In genomic region chr2:25557179-25558036, GRCh38 we compare ENCODE assay signal across 13 cellular contexts.
DNase-seq lines count a peak whose midpoint lies in the region; ATAC-seq and TF ChIP-seq lines count a peak whose summit lies in the region.
"Had no signal": no experiment of that assay in that cellular context is flagged by ENCODE, and none has a peak within 500 bp of the region (broad histone marks: within the 10 kb centered on the region; RNA-seq: fewer than 3 reads in every experiment).

No MANE protein-coding gene starts in this region.

- H3K27me3 ChIP-seq in DOHH2 (ENCODE audit: control insufficient read depth, low read length) (no peaks in the 10 kb centered on the region), HUES6 (ENCODE audit: control insufficient read depth, insufficient read depth, low read length) (no peaks in the 10 kb centered on the region), WERI-Rb-1 (ENCODE audit: insufficient read depth, low read depth, severe bottlenecking) (no peaks in the 10 kb centered on the region)
- H3K27me3 ChIP-seq: right lobe of liver, SJCRH30 had no signal

- H3K36me3 Mint-ChIP-seq in effector memory CD8-positive, alpha-beta T cell (ENCODE audit: insufficient read depth) = no peaks in the 10 kb centered on the region

- H3K4me2 ChIP-seq in DOHH2 (ENCODE audit: low read length) = peak overlapping the region; percentile 49

- TF ChIP-seq CTCF in DOHH2 (IDR thresholded peaks at IDR 0.05; ENCODE audit: low read depth, low read length, poor library complexity, severe bottlenecking) (no peak), WERI-Rb-1 (IDR thresholded peaks at IDR 0.05; ENCODE audit: low read depth, low read length) (no peak)

- H3K4me3 Mint-ChIP-seq in effector memory CD8-positive, alpha-beta T cell = no peak overlapping the region

- peaks cover 8% of the 10 kb centered on the region for H3F3A ChIP-seq in DOHH2 (ENCODE audit: control insufficient read depth, insufficient read depth)

- H3K9me2 ChIP-seq in DOHH2 (replicated peaks; ENCODE audit: control insufficient read depth, low read length) = no peaks in the 10 kb centered on the region

- no peak for DNase-seq in effector memory CD8-positive, alpha-beta T cell
- no peak for DNase-seq in WERI-Rb-1
- no peak for DNase-seq in effector CD8-positive, alpha-beta T cell (lab: John Stamatoyannopoulos, UW)
- DNase-seq in activated CD4-positive, CD25-positive, alpha-beta regulatory T cell treated with anti-CD3 and anti-CD28 coated beads, Interleukin-2, amount 50 U/mL, for 72 hours = no peak
- DNase-seq in activated CD8-positive, alpha-beta memory T cell treated with anti-CD3 and anti-CD28 coated beads for 24 hours = no peak
- DNase-seq: activated effector memory CD4-positive, alpha-beta T cell treated with Interleukin-2 at 50 U/mL for 16 hours; left ventricle myocardium inferior; NCI-H1105; right lobe of liver; SJCRH30 had no signal

- peaks cover 20 to 21% of the 10 kb centered on the region in 2 donors for H3K4me1 Mint-ChIP-seq in effector memory CD8-positive, alpha-beta T cell (ENCODE audit: low read depth in 2 of 2)

- H3K4me1 ChIP-seq in DOHH2 (ENCODE audit: control insufficient read depth, low read length) (peaks cover 55% of the 10 kb centered on the region), HUES6 (ENCODE audit: control insufficient read depth, insufficient read depth, low read length) (peaks cover 22% of the 10 kb centered on the region)
- H3K4me1 ChIP-seq: right lobe of liver had no signal

- no peaks in the 10 kb centered on the region for H4K20me1 ChIP-seq in DOHH2 (ENCODE audit: control insufficient read depth, insufficient read depth, low read depth, low read length)

- peak overlapping the region; percentile 13 to 74 for H3K27ac Mint-ChIP-seq in effector memory CD8-positive, alpha-beta T cell

- no peaks in the 10 kb centered on the region for H3K27me3 Mint-ChIP-seq in effector memory CD8-positive, alpha-beta T cell

- H3K36me3 ChIP-seq in DOHH2 (ENCODE audit: control insufficient read depth, low read length) = no peaks in the 10 kb centered on the region
- no peaks in the 10 kb centered on the region for H3K36me3 ChIP-seq in HUES6 (ENCODE audit: control insufficient read depth, insufficient read depth, low read length)
- H3K36me3 ChIP-seq in WERI-Rb-1 = no peaks in the 10 kb centered on the region
- H3K36me3 ChIP-seq: left ventricle myocardium inferior, right lobe of liver, SJCRH30 had no signal

- no peak overlapping the region for H3K9ac ChIP-seq in HUES6 (ENCODE audit: low read length)

- H3K4me3 ChIP-seq in DOHH2 (ENCODE audit: low read length) (peak overlapping the region; percentile 11; the same call in 1 of the 2 replicates), HUES6 (ENCODE audit: low read depth, low read length) (no peak overlapping the region), WERI-Rb-1 (ENCODE audit: low read depth, low read length) (no peak overlapping the region)
- H3K4me3 ChIP-seq: left ventricle myocardium inferior, right lobe of liver, SJCRH30 had no signal

- H3K9me3 Mint-ChIP-seq in effector memory CD8-positive, alpha-beta T cell = no peaks in the 10 kb centered on the region

- no peak overlapping the region for H3K27ac ChIP-seq in DOHH2 (ENCODE audit: low read depth, low read length)
- H3K27ac ChIP-seq in HUES6 (ENCODE audit: low read depth, low read length) = peak overlapping the region; percentile 48; the same call in 1 of the 2 replicates
- no peak overlapping the region for H3K27ac ChIP-seq in WERI-Rb-1
- H3K27ac ChIP-seq: left ventricle myocardium inferior, right lobe of liver, SJCRH30 had no signal

- no peaks in the 10 kb centered on the region for H3K9me3 ChIP-seq in DOHH2 (ENCODE audit: control insufficient read depth, insufficient read depth, low read length)
- no peaks in the 10 kb centered on the region for H3K9me3 ChIP-seq in HUES6 (ENCODE audit: control insufficient read depth, insufficient read depth, low read depth, low read length)
- no peaks in the 10 kb centered on the region for H3K9me3 ChIP-seq in WERI-Rb-1 (ENCODE audit: severe bottlenecking)
- H3K9me3 ChIP-seq: left ventricle myocardium inferior, right lobe of liver, SJCRH30 had no signal

- no peaks in the 10 kb centered on the region for H3K79me2 ChIP-seq in DOHH2 (ENCODE audit: control insufficient read depth, low read length)

- peak; percentile 31 for ATAC-seq in GM18909 (IDR thresholded peaks at IDR 0.05; ENCODE audit: poor library complexity, unreplicated experiment)
- ATAC-seq in effector memory CD8-positive, alpha-beta T cell (replicated peaks) = no peak
